In genomic region chr11:45021692-45022130, GRCh38 we compare ENCODE assay signal across 9 cellular contexts.
A peak's percentile ranks its signal among the peaks of the same experiment; 100 is the strongest.
DNase-seq lines count a peak whose midpoint lies in the region; ATAC-seq and TF ChIP-seq lines count a peak whose summit lies in the region.
"Had no signal": no experiment of that assay in that cellular context is flagged by ENCODE, and none has a peak within 500 bp of the region (broad histone marks: within the 10 kb centered on the region; RNA-seq: fewer than 3 reads in every experiment).

No MANE protein-coding gene starts in this region.

- no peak overlapping the region for H3K4me3 Mint-ChIP-seq in chondrocyte (ENCODE audit: unreplicated experiment)
- H3K4me3 Mint-ChIP-seq: CD4-positive, CD25-positive, alpha-beta regulatory T cell had no signal

- WGBS in lower leg skin, 2 donors = 7 to 14% methylated on average over 9 of the region's 9 CpGs

- TF ChIP-seq POLR2A in lower leg skin (IDR thresholded peaks at IDR 0.05) (no peak), uterus (IDR thresholded peaks at IDR 0.05) (no peak)

- TF ChIP-seq CTCF in chondrocyte (IDR thresholded peaks at IDR 0.05) (peak; percentile 37), lower leg skin (IDR thresholded peaks at IDR 0.05) (no peak), uterus (IDR thresholded peaks at IDR 0.05) (no peak)

- peak overlapping the region in 1 of 2 donors; percentile 24 for H3K27ac ChIP-seq in uterus

- peak overlapping the region; percentile 59 for H3K27ac Mint-ChIP-seq in chondrocyte (ENCODE audit: unreplicated experiment)
- H3K27ac Mint-ChIP-seq: CD4-positive, CD25-positive, alpha-beta regulatory T cell had no signal

- no peaks in the 10 kb centered on the region for H3K27me3 Mint-ChIP-seq in chondrocyte (ENCODE audit: low read depth)

- ATAC-seq in HG02571 (IDR thresholded peaks at IDR 0.05; ENCODE audit: unreplicated experiment) (no peak), HG02678 (IDR thresholded peaks at IDR 0.05; ENCODE audit: unreplicated experiment) (no peak)

- H3K9me3 ChIP-seq in uterus = no peaks in the 10 kb centered on the region

- H3K27me3 ChIP-seq in uterus = no peaks in the 10 kb centered on the region

- H3K4me3 ChIP-seq in lower leg skin (ENCODE audit: low read depth, poor library complexity, severe bottlenecking) = no peak overlapping the region
- H3K4me3 ChIP-seq in uterus = no peak overlapping the region

- no peaks in the 10 kb centered on the region for H3K36me3 ChIP-seq in uterus

- intact Hi-C loops in lower leg skin (cut with DNase I; ENCODE audit: low total_unique reads) = no loop called here
- intact Hi-C loops in uterus (cut with DNase I; ENCODE audit: low total_unique reads) = no loop called here

- no peaks in the 10 kb centered on the region for H3K36me3 Mint-ChIP-seq in chondrocyte (ENCODE audit: low read depth)
- H3K36me3 Mint-ChIP-seq: CD4-positive, CD25-positive, alpha-beta regulatory T cell had no signal

- H3K4me1 Mint-ChIP-seq in chondrocyte (ENCODE audit: low read depth) = peaks cover 33% of the 10 kb centered on the region

- H3K4me1 ChIP-seq in uterus = peaks cover 0 to 4% of the 10 kb centered on the region in 2 donors

- peak; percentile 18 to 27 for DNase-seq in NOMO-1 (lab: John Stamatoyannopoulos, UW; ENCODE audit: unreplicated experiment in 2 of 2)
- no peak for DNase-seq in NOMO-1 treated with dmso at 0.1 percent for 144 hours (lab: John Stamatoyannopoulos, UW; ENCODE audit: unreplicated experiment)
- DNase-seq in chondrocyte (ENCODE audit: low spot score) = no peak
- DNase-seq in lower leg skin (ENCODE audit: low spot score in 2 of 2) = peak; percentile 85 to 96
- peak; percentile 25 to 69 for DNase-seq in uterus
- DNase-seq in NK-92 treated with Interleukin-12 subunit alpha and Interleukin-12 subunit beta, amount 100 ng/mL, for 24 hours (lab: John Stamatoyannopoulos, UW) = no peak
- DNase-seq: CD4-positive, CD25-positive, alpha-beta regulatory T cell had no signal

- no peaks in the 10 kb centered on the region for H3K9me3 Mint-ChIP-seq in chondrocyte (ENCODE audit: low read depth)
- H3K9me3 Mint-ChIP-seq: CD4-positive, CD25-positive, alpha-beta regulatory T cell had no signal

Comparison
In these comparisons a context has a peak if more than half of its experiments do, and no peak if none do; other contexts are left out.
1. DNase-seq: peak in NOMO-1 (2 of 2), lower leg skin (2 of 2) and uterus (2 of 2); none in NOMO-1 treated with dmso at 0.1 percent for 144 hours (single experiment), chondrocyte (single experiment) and NK-92 treated with Interleukin-12 subunit alpha and Interleukin-12 subunit beta, amount 100 ng/mL, for 24 hours (single experiment).